Comparison of ENCODE assay signal across 28 cellular contexts in the genomic region with DNA sequence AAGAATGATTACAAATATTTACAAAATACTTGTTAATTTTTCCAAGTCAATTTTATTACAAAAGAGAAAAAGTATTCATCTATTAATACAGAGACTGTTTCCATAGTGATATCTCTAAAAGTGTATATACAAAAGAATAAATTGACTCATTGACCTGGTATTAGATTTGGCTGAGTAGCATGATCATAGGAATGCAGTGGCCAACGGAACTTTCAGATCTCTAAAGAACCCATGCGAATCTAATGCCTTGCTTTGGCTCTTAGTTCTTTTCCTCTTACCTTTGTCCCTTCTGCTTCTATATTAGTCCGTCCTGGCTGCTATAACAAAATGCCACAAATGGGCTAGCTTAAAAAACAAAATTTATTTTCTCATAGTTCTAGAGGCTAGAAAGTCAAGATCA.
"Had no signal": no experiment of that assay in that cellular context is flagged by ENCODE, and none has a peak within 500 bp of the region (broad histone marks: within the 10 kb centered on the region; RNA-seq: fewer than 3 reads in every experiment).

No MANE protein-coding gene starts in this region.

- H3K27me3 ChIP-seq: pancreas, stomach, testis, thyroid gland, transverse colon, upper lobe of left lung, vagina had no signal

- ATAC-seq: left cardiac atrium; left lobe of liver; lower lobe of right lung; naive thymus-derived CD8-positive, alpha-beta T cell; pancreas; right cardiac atrium; sciatic nerve; stimulated activated naive B cell treated with anti-CD40 and anti-IgM and Interleukin-4, amounts not matched to agents 10 μg/mL and 1 μg/mL and 100 μg/mL, for 72 hours; stimulated activated naive CD8-positive, alpha-beta T cell treated with anti-CD3 and anti-CD28 coated beads, Interleukin-15, Interleukin-2, amounts not matched to agents 100 U/mL and 50 U/mL, for 24 hours had no signal

- H3K4me3 ChIP-seq: lower lobe of right lung, pancreas, prostate gland, skin epidermis, stomach, testis, thyroid gland, transverse colon, upper lobe of left lung, vagina had no signal

- H3K27ac ChIP-seq: lower lobe of right lung, pancreas, prostate gland, skin epidermis, stomach, testis, thyroid gland, transverse colon, upper lobe of left lung, vagina had no signal

- H3K36me3 ChIP-seq: lower lobe of right lung, pancreas, prostate gland, stomach, thyroid gland, transverse colon, upper lobe of left lung, vagina had no signal

- FAIRE-seq: islet of Langerhans, pancreas had no signal

- H3K9me3 ChIP-seq: lower lobe of right lung, pancreas, prostate gland, stomach, testis, thyroid gland, transverse colon, upper lobe of left lung, vagina had no signal

- DNase-seq: hippocampal formation; left cardiac atrium; lower lobe of right lung; mammary epithelial cell; mesenchymal stem cell; naive thymus-derived CD8-positive, alpha-beta T cell; nucleus accumbens; pancreas; posterior cingulate gyrus; retina; right cardiac atrium; stimulated activated CD4-positive, alpha-beta T cell treated with anti-CD3 and anti-CD28 coated beads, Interleukin-12 subunit alpha, Interleukin-12 subunit beta, amount 100 ng/mL, for 4 hours; stimulated activated CD4-positive, alpha-beta T cell treated with anti-CD3 and anti-CD28 coated beads, Interleukin-15, amount 100 ng/mL, for 24 hours; stimulated activated CD4-positive, alpha-beta T cell treated with anti-CD3 and anti-CD28 coated beads, Interleukin-2, amount 100 ng/mL, for 24 hours; stimulated activated CD4-positive, alpha-beta T cell treated with anti-CD3 and anti-CD28 coated beads, Interleukin-4, amount 100 ng/mL, for 1 hour; stimulated activated naive B cell treated with anti-CD40 and anti-IgM and Interleukin-4, amounts not matched to agents 10 μg/mL and 1 μg/mL and 100 μg/mL, for 72 hours; stimulated activated naive CD8-positive, alpha-beta T cell treated with anti-CD3 and anti-CD28 coated beads, Interleukin-15, Interleukin-2, amounts not matched to agents 100 U/mL and 50 U/mL, for 24 hours; stomach; testis; thyroid gland; transverse colon; upper lobe of left lung had no signal

- H3K4me1 ChIP-seq: lower lobe of right lung, pancreas, prostate gland, stomach, testis, thyroid gland, transverse colon, upper lobe of left lung, vagina had no signal
